1 cellular context compared by ENCODE assay signal in the genomic region with DNA sequence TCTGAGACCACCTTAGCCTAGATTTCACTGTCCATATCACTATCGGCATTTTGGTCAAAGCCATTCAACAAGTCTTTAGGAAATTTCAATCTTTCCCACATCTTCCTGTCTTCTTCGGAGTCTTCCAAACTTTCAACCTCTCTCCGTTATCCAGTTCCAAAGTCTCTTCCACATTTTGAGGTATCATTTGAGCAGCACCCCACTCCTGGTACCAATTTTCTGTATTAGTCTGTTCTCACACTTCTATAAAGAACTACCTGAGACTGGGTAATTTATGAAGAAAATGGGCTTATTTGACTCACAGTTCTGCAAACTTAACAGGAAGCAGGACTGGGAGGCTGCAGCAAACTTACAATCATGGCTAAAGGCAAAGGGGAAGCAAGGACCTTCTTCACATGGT.
TF ChIP-seq lines count a peak whose summit lies in the region.

No MANE protein-coding gene starts in this region.

TF ChIP-seq in K562, 482 proteins besides CTCF, POLR2A, EP300 and RAD21 (continued from another document):
- TF ChIP-seq ZBTB49 (CRISPR knock-in tag; IDR thresholded peaks at IDR 0.05; ENCODE audit: borderline replicate concordance) (no peak), ZNF436 (CRISPR knock-in tag; IDR thresholded peaks at IDR 0.05) (no peak)
